8 cellular contexts compared by ENCODE assay signal in the genomic region with DNA sequence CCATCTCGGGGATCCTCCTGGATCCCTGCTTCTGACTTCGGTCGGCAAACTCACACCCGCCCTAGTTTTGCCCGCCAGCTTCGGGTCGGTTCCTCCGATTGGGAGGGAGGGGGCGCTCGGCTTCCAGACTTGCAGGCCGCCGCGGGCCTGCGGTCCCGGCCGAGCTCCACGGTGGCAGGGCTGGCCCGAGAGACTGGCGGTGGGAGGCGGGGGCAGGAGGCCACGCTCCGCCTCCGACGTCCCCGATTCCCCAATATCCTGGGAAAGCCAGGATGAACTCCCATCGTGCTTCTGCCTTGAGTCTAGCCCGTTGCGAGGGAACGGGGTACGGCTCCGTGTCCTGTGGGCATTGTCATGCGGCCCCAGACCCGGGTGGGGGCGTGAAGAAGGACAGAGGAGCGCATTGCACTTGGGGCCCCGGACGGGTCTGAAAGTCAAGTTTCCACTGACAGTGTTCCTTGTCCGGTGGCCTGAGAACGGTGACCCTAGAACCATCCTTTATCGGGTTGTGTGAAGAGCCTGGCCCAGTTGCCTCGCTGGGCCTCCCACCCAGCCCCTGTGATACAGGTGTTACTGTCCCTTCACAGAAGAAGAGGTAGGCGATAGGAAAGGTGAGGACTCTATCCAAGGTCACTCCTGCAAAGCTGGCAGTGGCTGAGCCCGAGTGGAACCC. TPM values are rescaled to one million over a fixed set of nuclear protein-coding genes. Genes with fewer than 3 reads are reported as not detected.
A peak's percentile ranks its signal among the peaks of the same experiment; 100 is the strongest.
DNase-seq lines count a peak whose midpoint lies in the region; ATAC-seq and TF ChIP-seq lines count a peak whose summit lies in the region.

No MANE protein-coding gene starts in this region.

- no peak overlapping the region for H3K27ac Mint-ChIP-seq in chondrocyte (ENCODE audit: unreplicated experiment)

- TF ChIP-seq CTCF in AG09309 (IDR thresholded peaks at IDR 0.05; ENCODE audit: control insufficient read depth, insufficient read depth, low read depth, low read length, missing control alignments): peak; percentile 80
- TF ChIP-seq CTCF in chondrocyte (IDR thresholded peaks at IDR 0.05): peak; percentile 93
- TF ChIP-seq CTCF in kidney epithelial cell (IDR thresholded peaks at IDR 0.05; ENCODE audit: insufficient read depth, low read length, poor library complexity, severe bottlenecking): peak; percentile 79

- no peaks in the 10 kb centered on the region for H3K9me3 Mint-ChIP-seq in chondrocyte (ENCODE audit: low read depth)

- peaks cover 78% of the 10 kb centered on the region for H3K27me3 ChIP-seq in kidney epithelial cell (ENCODE audit: control insufficient read depth, insufficient read depth, low read length)

- DNase-seq in AG09309 (ENCODE audit: low read depth) (peak; percentile 29), MV-4-11 (lab: John Stamatoyannopoulos, UW) (peak; percentile 47), chondrocyte (ENCODE audit: low spot score) (no peak), kidney epithelial cell (ENCODE audit: low read depth) (no peak)
- DNase-seq in activated CD4-positive, alpha-beta T cell treated with anti-CD3 and anti-CD28 coated beads for 1 hour: peak; percentile 39
- peak; percentile 16 to 43 for DNase-seq in stimulated activated CD4-positive, alpha-beta T cell treated with anti-CD3 and anti-CD28 coated beads, Interleukin-15, amount 100 ng/mL, for 1 hour (ENCODE audit: low read depth in 1 of 2, low spot score in 1 of 2)

- ATAC-seq in GM18909 (IDR thresholded peaks at IDR 0.05; ENCODE audit: poor library complexity, unreplicated experiment) (peak; percentile 53), GM19328 (IDR thresholded peaks at IDR 0.05; ENCODE audit: unreplicated experiment) (no peak)

- H3K4me3 Mint-ChIP-seq in chondrocyte (ENCODE audit: unreplicated experiment): peak overlapping the region; percentile 47

- H3K4me3 ChIP-seq in AG09309 (ENCODE audit: control insufficient read depth, low read depth, low read length) (no peak overlapping the region), kidney epithelial cell (ENCODE audit: low read depth, low read length) (no peak overlapping the region)

- peaks cover 42% of the 10 kb centered on the region for H3K27me3 Mint-ChIP-seq in chondrocyte (ENCODE audit: low read depth)

- H3K36me3 Mint-ChIP-seq in chondrocyte (ENCODE audit: low read depth): no peaks in the 10 kb centered on the region

- H3K36me3 ChIP-seq in kidney epithelial cell (ENCODE audit: control insufficient read depth, insufficient read depth, low read length): no peaks in the 10 kb centered on the region

- H3K4me1 Mint-ChIP-seq in chondrocyte (ENCODE audit: low read depth): peaks cover 14% of the 10 kb centered on the region

RNA-seq across cellular contexts. Expression of a gene that starts 2.4 kb away (rescaled TPM):
- total RNA-seq in chondrocyte (0.58 to 1.3 TPM (median 0.90 TPM) in 3 replicates), kidney epithelial cell (0.14 and 0.50 TPM in 2 replicates)

Comparison
In these comparisons a context has a peak if more than half of its experiments do, and no peak if none do; other contexts are left out.
1. DNase-seq: peak in AG09309 (single experiment), MV-4-11 (single experiment), activated CD4-positive, alpha-beta T cell treated with anti-CD3 and anti-CD28 coated beads for 1 hour (single experiment) and stimulated activated CD4-positive, alpha-beta T cell treated with anti-CD3 and anti-CD28 coated beads, Interleukin-15, amount 100 ng/mL, for 1 hour (2 of 2); none in chondrocyte (single experiment) and kidney epithelial cell (single experiment).
2. Peak in every context shown above with its lines, with median percentiles within 50 percentile points of each other: CTCF ChIP-seq.